ENCODE assay signal across 1 cellular context in genomic region chr3:135106445-135106844, GRCh38.
TF ChIP-seq lines count a peak whose summit lies in the region.

No MANE protein-coding gene starts in this region.

TF ChIP-seq in HepG2, 621 proteins besides CTCF, POLR2A, EP300 and RAD21 (continued from another document and continues in another):
- TF ChIP-seq BATF2 (CRISPR knock-in tag; IDR thresholded peaks at IDR 0.05) (no peak), ZBTB21 (CRISPR knock-in tag; IDR thresholded peaks at IDR 0.05) (no peak), BORCS8-MEF2B (CRISPR knock-in tag; IDR thresholded peaks at IDR 0.05) (peak; percentile 55; the same call in 1 of the 2 replicates), TARDBP (CRISPR knock-in tag; IDR thresholded peaks at IDR 0.05) (no peak), CBX2 (IDR thresholded peaks at IDR 0.05; ENCODE audit: low read depth, low read length) (no peak), CBX2 (CRISPR knock-in tag; IDR thresholded peaks at IDR 0.05; ENCODE audit: low read depth) (no peak), ZNF790 (CRISPR knock-in tag; IDR thresholded peaks at IDR 0.05; ENCODE audit: borderline replicate concordance) (no peak), LCORL (IDR thresholded peaks at IDR 0.05) (no peak), LCORL (CRISPR knock-in tag; IDR thresholded peaks at IDR 0.05) (no peak), ZNF335 (CRISPR knock-in tag; IDR thresholded peaks at IDR 0.05) (0 out of 2 replicates have a peak, but pooled peaks have one; percentile 56), HNRNPL (IDR thresholded peaks at IDR 0.05; ENCODE audit: low read depth, low read length) (no peak), POGZ (CRISPR knock-in tag; IDR thresholded peaks at IDR 0.05) (no peak), KAT2B (IDR thresholded peaks at IDR 0.05; ENCODE audit: borderline replicate concordance, low read depth, low read length) (no peak), ZNF124 (CRISPR knock-in tag; IDR thresholded peaks at IDR 0.05) (0 out of 2 replicates have a peak, but pooled peaks have one; percentile 34), STAT6 (CRISPR knock-in tag; IDR thresholded peaks at IDR 0.05; ENCODE audit: borderline replicate concordance) (no peak), RBM22 (optimal IDR thresholded peaks at IDR 0.05; ENCODE audit: low read length) (no peak), ZNF280B (CRISPR knock-in tag; IDR thresholded peaks at IDR 0.05; ENCODE audit: borderline replicate concordance) (no peak), ZFY (CRISPR knock-in tag; IDR thresholded peaks at IDR 0.05) (no peak), SP2 (CRISPR knock-in tag; IDR thresholded peaks at IDR 0.05) (no peak), RORA (CRISPR knock-in tag; IDR thresholded peaks at IDR 0.05) (no peak), ZNF530 (CRISPR knock-in tag; IDR thresholded peaks at IDR 0.05; ENCODE audit: low read depth) (no peak), ELF1 (CRISPR knock-in tag; IDR thresholded peaks at IDR 0.05) (no peak), DPF2 (CRISPR knock-in tag; IDR thresholded peaks at IDR 0.05; ENCODE audit: borderline replicate concordance, low read depth) (no peak), ZNF710 (CRISPR knock-in tag; IDR thresholded peaks at IDR 0.05; ENCODE audit: borderline replicate concordance) (no peak), ATM (IDR thresholded peaks at IDR 0.05; ENCODE audit: borderline replicate concordance) (no peak), ZNF792 (CRISPR knock-in tag; IDR thresholded peaks at IDR 0.05) (0 out of 2 replicates have a peak, but pooled peaks have one; percentile 50), PLRG1 (conservative IDR thresholded peaks at IDR 0.05) (no peak)
- TF ChIP-seq, protein P1, sequence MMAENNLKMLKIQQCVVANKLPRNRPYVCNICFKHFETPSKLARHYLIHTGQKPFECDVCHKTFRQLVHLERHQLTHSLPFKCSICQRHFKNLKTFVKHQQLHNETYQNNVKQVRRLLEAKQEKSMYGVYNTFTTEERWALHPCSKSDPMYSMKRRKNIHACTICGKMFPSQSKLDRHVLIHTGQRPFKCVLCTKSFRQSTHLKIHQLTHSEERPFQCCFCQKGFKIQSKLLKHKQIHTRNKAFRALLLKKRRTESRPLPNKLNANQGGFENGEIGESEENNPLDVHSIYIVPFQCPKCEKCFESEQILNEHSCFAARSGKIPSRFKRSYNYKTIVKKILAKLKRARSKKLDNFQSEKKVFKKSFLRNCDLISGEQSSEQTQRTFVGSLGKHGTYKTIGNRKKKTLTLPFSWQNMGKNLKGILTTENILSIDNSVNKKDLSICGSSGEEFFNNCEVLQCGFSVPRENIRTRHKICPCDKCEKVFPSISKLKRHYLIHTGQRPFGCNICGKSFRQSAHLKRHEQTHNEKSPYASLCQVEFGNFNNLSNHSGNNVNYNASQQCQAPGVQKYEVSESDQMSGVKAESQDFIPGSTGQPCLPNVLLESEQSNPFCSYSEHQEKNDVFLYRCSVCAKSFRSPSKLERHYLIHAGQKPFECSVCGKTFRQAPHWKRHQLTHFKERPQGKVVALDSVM (CRISPR knock-in tag; IDR thresholded peaks at IDR 0.05) = no peak
- TF ChIP-seq, protein P2, sequence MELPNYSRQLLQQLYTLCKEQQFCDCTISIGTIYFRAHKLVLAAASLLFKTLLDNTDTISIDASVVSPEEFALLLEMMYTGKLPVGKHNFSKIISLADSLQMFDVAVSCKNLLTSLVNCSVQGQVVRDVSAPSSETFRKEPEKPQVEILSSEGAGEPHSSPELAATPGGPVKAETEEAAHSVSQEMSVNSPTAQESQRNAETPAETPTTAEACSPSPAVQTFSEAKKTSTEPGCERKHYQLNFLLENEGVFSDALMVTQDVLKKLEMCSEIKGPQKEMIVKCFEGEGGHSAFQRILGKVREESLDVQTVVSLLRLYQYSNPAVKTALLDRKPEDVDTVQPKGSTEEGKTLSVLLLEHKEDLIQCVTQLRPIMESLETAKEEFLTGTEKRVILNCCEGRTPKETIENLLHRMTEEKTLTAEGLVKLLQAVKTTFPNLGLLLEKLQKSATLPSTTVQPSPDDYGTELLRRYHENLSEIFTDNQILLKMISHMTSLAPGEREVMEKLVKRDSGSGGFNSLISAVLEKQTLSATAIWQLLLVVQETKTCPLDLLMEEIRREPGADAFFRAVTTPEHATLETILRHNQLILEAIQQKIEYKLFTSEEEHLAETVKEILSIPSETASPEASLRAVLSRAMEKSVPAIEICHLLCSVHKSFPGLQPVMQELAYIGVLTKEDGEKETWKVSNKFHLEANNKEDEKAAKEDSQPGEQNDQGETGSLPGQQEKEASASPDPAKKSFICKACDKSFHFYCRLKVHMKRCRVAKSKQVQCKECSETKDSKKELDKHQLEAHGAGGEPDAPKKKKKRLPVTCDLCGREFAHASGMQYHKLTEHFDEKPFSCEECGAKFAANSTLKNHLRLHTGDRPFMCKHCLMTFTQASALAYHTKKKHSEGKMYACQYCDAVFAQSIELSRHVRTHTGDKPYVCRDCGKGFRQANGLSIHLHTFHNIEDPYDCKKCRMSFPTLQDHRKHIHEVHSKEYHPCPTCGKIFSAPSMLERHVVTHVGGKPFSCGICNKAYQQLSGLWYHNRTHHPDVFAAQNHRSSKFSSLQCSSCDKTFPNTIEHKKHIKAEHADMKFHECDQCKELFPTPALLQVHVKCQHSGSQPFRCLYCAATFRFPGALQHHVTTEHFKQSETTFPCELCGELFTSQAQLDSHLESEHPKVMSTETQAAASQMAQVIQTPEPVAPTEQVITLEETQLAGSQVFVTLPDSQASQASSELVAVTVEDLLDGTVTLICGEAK (IDR thresholded peaks at IDR 0.05) = no peak
- TF ChIP-seq, protein P2 (CRISPR knock-in tag; IDR thresholded peaks at IDR 0.05) = no peak
- TF ChIP-seq, protein P3, sequence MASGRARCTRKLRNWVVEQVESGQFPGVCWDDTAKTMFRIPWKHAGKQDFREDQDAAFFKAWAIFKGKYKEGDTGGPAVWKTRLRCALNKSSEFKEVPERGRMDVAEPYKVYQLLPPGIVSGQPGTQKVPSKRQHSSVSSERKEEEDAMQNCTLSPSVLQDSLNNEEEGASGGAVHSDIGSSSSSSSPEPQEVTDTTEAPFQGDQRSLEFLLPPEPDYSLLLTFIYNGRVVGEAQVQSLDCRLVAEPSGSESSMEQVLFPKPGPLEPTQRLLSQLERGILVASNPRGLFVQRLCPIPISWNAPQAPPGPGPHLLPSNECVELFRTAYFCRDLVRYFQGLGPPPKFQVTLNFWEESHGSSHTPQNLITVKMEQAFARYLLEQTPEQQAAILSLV (CRISPR knock-in tag; IDR thresholded peaks at IDR 0.05; ENCODE audit: borderline replicate concordance) = no peak
- TF ChIP-seq, protein P4, sequence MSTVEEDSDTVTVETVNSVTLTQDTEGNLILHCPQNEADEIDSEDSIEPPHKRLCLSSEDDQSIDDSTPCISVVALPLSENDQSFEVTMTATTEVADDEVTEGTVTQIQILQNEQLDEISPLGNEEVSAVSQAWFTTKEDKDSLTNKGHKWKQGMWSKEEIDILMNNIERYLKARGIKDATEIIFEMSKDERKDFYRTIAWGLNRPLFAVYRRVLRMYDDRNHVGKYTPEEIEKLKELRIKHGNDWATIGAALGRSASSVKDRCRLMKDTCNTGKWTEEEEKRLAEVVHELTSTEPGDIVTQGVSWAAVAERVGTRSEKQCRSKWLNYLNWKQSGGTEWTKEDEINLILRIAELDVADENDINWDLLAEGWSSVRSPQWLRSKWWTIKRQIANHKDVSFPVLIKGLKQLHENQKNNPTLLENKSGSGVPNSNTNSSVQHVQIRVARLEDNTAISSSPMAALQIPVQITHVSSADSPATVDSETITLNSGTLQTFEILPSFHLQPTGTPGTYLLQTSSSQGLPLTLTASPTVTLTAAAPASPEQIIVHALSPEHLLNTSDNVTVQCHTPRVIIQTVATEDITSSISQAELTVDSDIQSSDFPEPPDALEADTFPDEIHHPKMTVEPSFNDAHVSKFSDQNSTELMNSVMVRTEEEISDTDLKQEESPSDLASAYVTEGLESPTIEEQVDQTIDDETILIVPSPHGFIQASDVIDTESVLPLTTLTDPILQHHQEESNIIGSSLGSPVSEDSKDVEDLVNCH (CRISPR knock-in tag; IDR thresholded peaks at IDR 0.05) = no peak
- TF ChIP-seq, protein P5, sequence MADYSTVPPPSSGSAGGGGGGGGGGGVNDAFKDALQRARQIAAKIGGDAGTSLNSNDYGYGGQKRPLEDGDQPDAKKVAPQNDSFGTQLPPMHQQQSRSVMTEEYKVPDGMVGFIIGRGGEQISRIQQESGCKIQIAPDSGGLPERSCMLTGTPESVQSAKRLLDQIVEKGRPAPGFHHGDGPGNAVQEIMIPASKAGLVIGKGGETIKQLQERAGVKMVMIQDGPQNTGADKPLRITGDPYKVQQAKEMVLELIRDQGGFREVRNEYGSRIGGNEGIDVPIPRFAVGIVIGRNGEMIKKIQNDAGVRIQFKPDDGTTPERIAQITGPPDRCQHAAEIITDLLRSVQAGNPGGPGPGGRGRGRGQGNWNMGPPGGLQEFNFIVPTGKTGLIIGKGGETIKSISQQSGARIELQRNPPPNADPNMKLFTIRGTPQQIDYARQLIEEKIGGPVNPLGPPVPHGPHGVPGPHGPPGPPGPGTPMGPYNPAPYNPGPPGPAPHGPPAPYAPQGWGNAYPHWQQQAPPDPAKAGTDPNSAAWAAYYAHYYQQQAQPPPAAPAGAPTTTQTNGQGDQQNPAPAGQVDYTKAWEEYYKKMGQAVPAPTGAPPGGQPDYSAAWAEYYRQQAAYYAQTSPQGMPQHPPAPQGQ (CRISPR knock-in tag; IDR thresholded peaks at IDR 0.05; ENCODE audit: borderline replicate concordance) = no peak
